Comparison of ENCODE assay signal across 8 cellular contexts in the genomic region with DNA sequence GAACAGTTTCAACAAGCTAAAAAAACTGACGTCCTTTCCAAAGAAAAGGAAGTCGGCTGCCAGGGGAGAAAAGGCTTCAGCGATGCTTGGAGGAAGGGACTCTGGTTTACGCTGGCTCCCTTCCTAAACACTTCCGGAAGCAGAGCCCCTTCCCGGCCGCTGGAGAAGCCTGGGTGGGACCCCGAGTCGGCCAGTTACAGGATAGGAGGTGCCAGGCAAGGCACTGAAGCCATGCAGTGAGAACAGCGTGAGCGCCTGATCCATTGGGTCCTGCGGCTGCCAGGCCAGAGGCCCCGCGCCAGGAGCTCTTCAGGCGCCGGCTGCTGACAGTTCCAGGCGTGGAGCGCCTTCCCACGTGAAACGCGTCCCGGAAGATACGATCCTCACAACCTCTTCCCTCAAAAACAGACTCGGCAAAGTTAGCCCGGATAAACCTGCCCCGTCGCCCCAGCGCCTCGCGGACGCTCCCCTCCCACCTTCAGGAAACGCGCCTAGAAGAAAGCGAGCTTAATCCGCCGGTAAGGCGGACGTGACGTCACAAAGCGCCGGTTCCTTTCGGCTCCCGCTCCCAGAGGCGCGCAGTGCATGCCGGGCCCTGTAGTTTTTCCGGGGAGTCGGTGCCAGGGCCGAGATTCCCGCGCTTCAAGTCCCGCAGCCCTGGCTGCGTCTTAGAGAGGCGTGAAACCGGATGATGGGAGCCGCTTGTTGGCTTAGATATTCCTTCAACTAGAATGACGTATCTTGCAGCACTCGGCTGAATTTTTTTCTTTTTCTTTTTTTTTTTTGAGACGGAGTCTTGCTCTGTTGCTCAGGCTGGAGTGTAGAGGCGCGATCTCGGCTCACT. TPM values are rescaled to one million over a fixed set of nuclear protein-coding genes. Genes with fewer than 3 reads are reported as not detected.
DNase-seq lines count a peak whose midpoint lies in the region; ATAC-seq and TF ChIP-seq lines count a peak whose summit lies in the region.

Gene ADAT1, minus strand, starts transcription at position 520 of the 844 bp plus-strand sequence. CDS start 2,482 bp downstream, outside the sequence.

- H3K4me1 ChIP-seq in H9 (ENCODE audit: insufficient read depth, low read length), result no peaks in the 10 kb centered on the region

- H3K9me3 ChIP-seq in H9 (ENCODE audit: control insufficient read depth, low read depth, low read length) (no peaks in the 10 kb centered on the region), MG63 (no peaks in the 10 kb centered on the region)

- H3K14ac ChIP-seq in H9 (ENCODE audit: insufficient read depth, low read length), result peak within 1 kb of the TSS; percentile 96; the same call in 1 of the 2 replicates

- peak within 1 kb of the TSS; percentile 94 for H3K9ac ChIP-seq in H9 (ENCODE audit: extremely low read depth, insufficient read length, low read length)

- H3K4me2 ChIP-seq in H9 (ENCODE audit: insufficient read depth, insufficient read length, low read length), result peak within 1 kb of the TSS; percentile 100

- H3K79me2 ChIP-seq in H9 (ENCODE audit: insufficient read depth, low read length), result no peaks in the 10 kb centered on the region

- no peak within 1 kb of the TSS for H3K56ac ChIP-seq in H9 (ENCODE audit: insufficient read length, low read depth, low read length)

- H3K27me3 ChIP-seq in H9 (ENCODE audit: insufficient read depth, low read length) (no peaks in the 10 kb centered on the region), MG63 (no peaks in the 10 kb centered on the region)

- H3K36me3 ChIP-seq in MG63, result peaks cover 3% of the 10 kb centered on the region; the same call in 1 of the 2 replicates

- H2BK12ac ChIP-seq in H9 (ENCODE audit: insufficient read length, low read depth, low read length), result peak within 1 kb of the TSS; percentile 68

- H3K18ac ChIP-seq in H9 (ENCODE audit: insufficient read length, low read depth, low read length), result peak within 1 kb of the TSS; percentile 92

- H3K4me3 ChIP-seq in MG63, result peak within 1 kb of the TSS; percentile 66
- peak within 1 kb of the TSS; percentile 87 for H3K4me3 ChIP-seq in fibroblast of the aortic adventitia (ENCODE audit: low read depth, low read length)

- no peak within 1 kb of the TSS; the same call in 1 of the 2 replicates for H2BK15ac ChIP-seq in H9 (ENCODE audit: low read depth, low read length)

- peak; percentile 99 for DNase-seq in ELR (ENCODE audit: low read depth)
- DNase-seq in H9, result peak; percentile 99
- DNase-seq in MG63, result peak; percentile 95
- DNase-seq in SHP77 treated with DMSO at 0.1 percent for 48 hours (lab: John Stamatoyannopoulos, UW), result peak; percentile 95
- DNase-seq in activated effector memory CD4-positive, alpha-beta T cell treated with anti-CD3 and anti-CD28 coated beads, Interleukin-2, amount 50 U/mL, for 16 hours, result peak; percentile 100
- DNase-seq in fibroblast of the aortic adventitia (ENCODE audit: low read depth), result peak; percentile 97
- DNase-seq in nephron progenitor cell, result peak; percentile 97
- DNase-seq in stimulated activated naive CD8-positive, alpha-beta T cell treated with anti-CD3 and anti-CD28 coated beads, Interleukin-15, amount 100 ng/mL, for 72 hours, result peak; percentile 94 to 97

- H2BK20ac ChIP-seq in H9 (ENCODE audit: low read depth, low read length, poor library complexity, severe bottlenecking), result peak within 1 kb of the TSS; percentile 45

- H2BK120ac ChIP-seq in H9 (ENCODE audit: low read depth, low read length, poor library complexity, severe bottlenecking), result peak within 1 kb of the TSS; percentile 80

- H2BK5ac ChIP-seq in H9 (ENCODE audit: insufficient read length, low read length), result no peak within 1 kb of the TSS

- peaks cover 11% of the 10 kb centered on the region for H3K23me2 ChIP-seq in H9 (ENCODE audit: insufficient read length, low read depth, low read length, poor library complexity, severe bottlenecking)

- H3K27me3 Mint-ChIP-seq in H9 (ENCODE audit: low read depth) (peaks cover 1% of the 10 kb centered on the region; the same call in 1 of the 2 replicates), nephron progenitor cell (ENCODE audit: low read depth, poor library complexity) (no peaks in the 10 kb centered on the region)
- H3K27me3 Mint-ChIP-seq in stimulated activated naive CD8-positive, alpha-beta T cell treated with anti-CD3 and anti-CD28 coated beads, Interleukin-15, amount 100 ng/mL, for 72 hours, result no peaks in the 10 kb centered on the region

- H3K27ac ChIP-seq in H9 (ENCODE audit: insufficient read length, low read depth, low read length), result peak within 1 kb of the TSS; percentile 84

- H3K9me3 Mint-ChIP-seq in H9 (no peaks in the 10 kb centered on the region), nephron progenitor cell (no peaks in the 10 kb centered on the region)
- H3K9me3 Mint-ChIP-seq in stimulated activated naive CD8-positive, alpha-beta T cell treated with anti-CD3 and anti-CD28 coated beads, Interleukin-15, amount 100 ng/mL, for 72 hours, result no peaks in the 10 kb centered on the region

- H3K36me3 Mint-ChIP-seq in H9 (ENCODE audit: insufficient read depth in 1 of 3, low read depth in 3 of 3), result peaks cover 27 to 53% (median 45%) of the 10 kb centered on the region in 3 experiments; a peak in 6 of 7 replicates
- H3K36me3 Mint-ChIP-seq in nephron progenitor cell (ENCODE audit: low read depth), result peaks cover 54% of the 10 kb centered on the region

- H3K4me1 Mint-ChIP-seq in H9, result peaks cover 15 to 17% of the 10 kb centered on the region in 2 experiments
- H3K4me1 Mint-ChIP-seq in nephron progenitor cell, result peaks cover 25% of the 10 kb centered on the region
- H3K4me1 Mint-ChIP-seq in stimulated activated naive CD8-positive, alpha-beta T cell treated with anti-CD3 and anti-CD28 coated beads, Interleukin-15, amount 100 ng/mL, for 72 hours, result peaks cover 24% of the 10 kb centered on the region

- TF ChIP-seq CTCF in H9 (conservative IDR thresholded peaks at IDR 0.05) (no peak), fibroblast of the aortic adventitia (IDR thresholded peaks at IDR 0.05; ENCODE audit: insufficient read depth, low read length) (no peak), nephron progenitor cell (IDR thresholded peaks at IDR 0.05) (no peak)

- ATAC-seq in stimulated activated naive CD8-positive, alpha-beta T cell treated with anti-CD3 and anti-CD28 coated beads, Interleukin-15, amount 100 ng/mL, for 72 hours, result peak; percentile 97

- H3K27ac Mint-ChIP-seq in H9 (peak within 1 kb of the TSS; percentile 96 to 99 (median 98)), nephron progenitor cell (peak within 1 kb of the TSS; percentile 99)
- peak within 1 kb of the TSS; percentile 90 to 96 for H3K27ac Mint-ChIP-seq in stimulated activated naive CD8-positive, alpha-beta T cell treated with anti-CD3 and anti-CD28 coated beads, Interleukin-15, amount 100 ng/mL, for 72 hours

- no peak within 1 kb of the TSS for H3K23ac ChIP-seq in H9 (ENCODE audit: insufficient read length, low read depth, low read length)

- H4K5ac ChIP-seq in H9 (ENCODE audit: insufficient read length, low read depth, low read length), result no peak within 1 kb of the TSS

- no peak within 1 kb of the TSS for H2AFZ ChIP-seq in H9 (ENCODE audit: low read length)

- H2AK5ac ChIP-seq in H9 (ENCODE audit: insufficient read length, low read length), result no peak within 1 kb of the TSS

- no peak within 1 kb of the TSS for H4K91ac ChIP-seq in H9 (ENCODE audit: insufficient read length, low read depth, low read length)

- no CpG with 5 or more reads among the region's 62 CpGs for WGBS in H9 (ENCODE audit: extremely low coverage, insufficient read length, low lambda C conversion rate)

- no peaks in the 10 kb centered on the region for H4K20me1 ChIP-seq in H9 (ENCODE audit: control insufficient read depth, insufficient read depth, insufficient read length)

- peak within 1 kb of the TSS; percentile 65; the same call in 1 of the 2 replicates for H3K4ac ChIP-seq in H9 (ENCODE audit: low read depth, low read length)

- H4K8ac ChIP-seq in H9 (replicated peaks; ENCODE audit: insufficient read length, low read depth, low read length), result no peak within 1 kb of the TSS

- H3K4me3 Mint-ChIP-seq in H9 (peak within 1 kb of the TSS; percentile 97), nephron progenitor cell (peak within 1 kb of the TSS; percentile 97)
- H3K4me3 Mint-ChIP-seq in stimulated activated naive CD8-positive, alpha-beta T cell treated with anti-CD3 and anti-CD28 coated beads, Interleukin-15, amount 100 ng/mL, for 72 hours, result peak within 1 kb of the TSS; percentile 90

- H3T11ph ChIP-seq in H9 (ENCODE audit: low read length), result no peak within 1 kb of the TSS

- H3K79me1 ChIP-seq in H9 (ENCODE audit: insufficient read depth, low read depth, low read length, poor library complexity, severe bottlenecking), result no peaks in the 10 kb centered on the region

RNA-seq across cellular contexts. Expression of gene ADAT1, which starts in this region (rescaled TPM):
- 42.4 and 54.2 TPM in 2 replicates for total RNA-seq in H9 (2021)
- total RNA-seq in MG63 (2014; rRNA removed; shearing (Covaris generic); ENCODE audit: low replicate concordance), result 12.5 and 29.6 TPM in 2 replicates
- total RNA-seq in fibroblast of the aortic adventitia (ENCODE audit: low replicate concordance), result 32.9 and 65.1 TPM in 2 replicates

Comparison
In these comparisons a context has a peak if more than half of its experiments do, and no peak if none do; other contexts are left out.
1. Peak in every context shown above with its lines: DNase-seq, ATAC-seq, H3K4me3 ChIP-seq and H3K27ac ChIP-seq.